ENCODE assay signal across 17 cellular contexts in genomic region chr9:33099754-33100153, GRCh38. TPM values are rescaled to one million over a fixed set of nuclear protein-coding genes. Genes with fewer than 3 reads are reported as not detected.
DNase-seq lines count a peak whose midpoint lies in the region; ATAC-seq, FAIRE-seq and TF ChIP-seq lines count a peak whose summit lies in the region.
"Had no signal": no experiment of that assay in that cellular context is flagged by ENCODE, and none has a peak within 500 bp of the region (broad histone marks: within the 10 kb centered on the region; RNA-seq: fewer than 3 reads in every experiment).

No MANE protein-coding gene starts in this region.

- H2BK12ac ChIP-seq in mesenchymal stem cell (ENCODE audit: low read length in 2 of 2) (no peak overlapping the region), trophoblast cell (ENCODE audit: low read length) (peak overlapping the region; percentile 51)

- H2AK5ac ChIP-seq in mesenchymal stem cell (ENCODE audit: low read length, severe bottlenecking) (peak overlapping the region; percentile 32), trophoblast cell (ENCODE audit: low read length) (no peak overlapping the region)

- H3K9ac ChIP-seq in K562 (ENCODE audit: insufficient read depth in 1 of 2, low read depth in 2 of 2, low read length in 2 of 2) = no peak overlapping the region
- no peak overlapping the region for H3K9ac ChIP-seq in mesenchymal stem cell (ENCODE audit: low read length)
- H3K9ac ChIP-seq in trophoblast cell (ENCODE audit: low read length) = no peak overlapping the region
- H3K9ac ChIP-seq in colonic mucosa (ENCODE audit: low read depth in 2 of 2, low read length in 2 of 2) = no peak overlapping the region
- H3K9ac ChIP-seq: GM23248 had no signal

- H4K12ac ChIP-seq in trophoblast cell (ENCODE audit: low read depth, low read length) = no peak overlapping the region

- no peaks in the 10 kb centered on the region for H3K9me1 ChIP-seq in K562 (ENCODE audit: control insufficient read depth, insufficient read depth, low read length)

- FAIRE-seq in K562 (lab: Jason Lieb, UNC) = no peak
- FAIRE-seq: D721Med, G401.6, GM12891, GM19239, HepG2 had no signal

- TF ChIP-seq RAD21 in K562 (CRISPR knock-in tag; conservative IDR thresholded peaks at IDR 0.05 in 1 of 2, IDR thresholded peaks at IDR 0.05 in 1 of 2) = no peak

- peak overlapping the region; percentile 26; the same call in 1 of the 2 replicates for H2AFZ ChIP-seq in K562 (ENCODE audit: low read depth, low read length)
- H2AFZ ChIP-seq in mesenchymal stem cell (ENCODE audit: low read depth, low read length) = no peak overlapping the region
- H2AFZ ChIP-seq in trophoblast cell (ENCODE audit: insufficient read depth, low read length, poor library complexity) = no peak overlapping the region
- H2AFZ ChIP-seq: GM23248 had no signal

- H3K4me3 ChIP-seq in K562 (no peak overlapping the region), mesenchymal stem cell (ENCODE audit: insufficient read depth in 1 of 2, low read depth in 1 of 2, low read length in 2 of 2) (no peak overlapping the region), trophoblast cell (ENCODE audit: low read depth, low read length) (no peak overlapping the region), colonic mucosa (no peak overlapping the region)
- H3K4me3 ChIP-seq: GM23248, HAP-1 had no signal

- no peak overlapping the region for H3K14ac ChIP-seq in mesenchymal stem cell (ENCODE audit: low read length in 2 of 2)
- peak overlapping the region; percentile 43 for H3K14ac ChIP-seq in trophoblast cell (ENCODE audit: low read length)

- no peaks in the 10 kb centered on the region for H3K79me2 ChIP-seq in K562 (ENCODE audit: control insufficient read depth, insufficient read depth, low read length)
- no peaks in the 10 kb centered on the region for H3K79me2 ChIP-seq in trophoblast cell (ENCODE audit: control insufficient read depth, insufficient read depth, low read length, poor library complexity)

- H3K4ac ChIP-seq in mesenchymal stem cell (ENCODE audit: low read depth in 1 of 2, low read length in 2 of 2) = no peak overlapping the region
- H3K4ac ChIP-seq in trophoblast cell (ENCODE audit: low read depth, low read length) = no peak overlapping the region

- intact Hi-C loops in K562 (cut with micrococcal nuclease) = no loop called here
- intact Hi-C loops in colonic mucosa (cut with DNase I) = no loop called here

- TF ChIP-seq EP300 in K562 (IDR thresholded peaks at IDR 0.05; ENCODE audit: low read length) = no peak

- no peak overlapping the region for H3K4me2 ChIP-seq in K562 (ENCODE audit: insufficient read depth, low read length)
- no peak overlapping the region for H3K4me2 ChIP-seq in mesenchymal stem cell (ENCODE audit: low read length, poor library complexity, severe bottlenecking)
- H3K4me2 ChIP-seq in trophoblast cell (ENCODE audit: low read length) = no peak overlapping the region

- H2BK120ac ChIP-seq in mesenchymal stem cell (ENCODE audit: low read depth, low read length) (no peak overlapping the region), trophoblast cell (ENCODE audit: insufficient read depth, low read length, poor library complexity) (no peak overlapping the region)

- H3K27me3 ChIP-seq in K562 (ENCODE audit: control insufficient read depth in 2 of 2, insufficient read depth in 2 of 2, low read length in 2 of 2) (no peaks in the 10 kb centered on the region), mesenchymal stem cell (ENCODE audit: control insufficient read depth in 1 of 2, insufficient read depth in 1 of 2, low read length in 2 of 2) (no peaks in the 10 kb centered on the region), trophoblast cell (ENCODE audit: insufficient read depth, low read length) (no peaks in the 10 kb centered on the region), colonic mucosa (no peaks in the 10 kb centered on the region)
- H3K27me3 ChIP-seq: BE2C had no signal

- no peak overlapping the region for H4K91ac ChIP-seq in mesenchymal stem cell (ENCODE audit: low read length)
- H4K91ac ChIP-seq in trophoblast cell (ENCODE audit: low read depth, low read length) = peak overlapping the region; percentile 42

- no peak overlapping the region for H2BK15ac ChIP-seq in mesenchymal stem cell (ENCODE audit: low read depth, poor library complexity, severe bottlenecking)

- H3K79me1 ChIP-seq in mesenchymal stem cell (replicated peaks; ENCODE audit: low read length, poor library complexity, severe bottlenecking) (no peaks in the 10 kb centered on the region), trophoblast cell (ENCODE audit: low read length) (peaks cover 17% of the 10 kb centered on the region)

- CTCF ChIA-PET in K562 (lab: Yijun Ruan, JAX; ENCODE audit: low intra/inter-chr PET ratio) = no interaction called here

- no peaks in the 10 kb centered on the region for H4K20me1 ChIP-seq in K562 (replicated peaks; ENCODE audit: control insufficient read depth, insufficient read depth, low read length)

- in situ Hi-C loops in K562 (cut with MboI) = loop anchor here (10.0 kb wide), 1 partner anchor 135 kb away; no protein-coding TSS in a partner anchor

- POLR2A ChIA-PET in K562 (lab: Yijun Ruan, JAX) = no interaction called here

- no peak for DNase-seq in K562 (ENCODE audit: extremely low read depth in 1 of 4, low spot score in 3 of 4)
- no peak for DNase-seq in mesenchymal stem cell
- no peak for DNase-seq in trophoblast cell
- no peak for DNase-seq in RPMI8226
- no peak for DNase-seq in activated naive CD4-positive, alpha-beta T cell treated with anti-CD3 and anti-CD28 coated beads, Interleukin-2, amount 50 U/mL, for 16 hours
- DNase-seq in colonic mucosa = no peak
- DNase-seq: BE2C; Caco-2; CD4-positive, alpha-beta T cell; GM23248 had no signal

- TF ChIP-seq CTCF in K562 (IDR thresholded peaks at IDR 0.05 in 2 of 3, conservative IDR thresholded peaks at IDR 0.05 in 1 of 3; ENCODE audit: insufficient read depth in 2 of 3, low read depth in 1 of 3, low read length in 3 of 3) (no peak), colonic mucosa (IDR thresholded peaks at IDR 0.05) (no peak)

- no peak for TF ChIP-seq POLR2A in K562 (conservative IDR thresholded peaks at IDR 0.05)

- H3K27ac ChIP-seq in K562 (ENCODE audit: extremely low read depth, low read depth, low read length) (no peak overlapping the region), mesenchymal stem cell (ENCODE audit: low read length, poor library complexity, severe bottlenecking) (no peak overlapping the region), trophoblast cell (ENCODE audit: low read depth, low read length) (peak overlapping the region; percentile 65), colonic mucosa (no peak overlapping the region)
- H3K27ac ChIP-seq: C4-2B had no signal

- no peaks in the 10 kb centered on the region for H3K9me3 ChIP-seq in K562 (replicated peaks; ENCODE audit: control insufficient read depth, insufficient read depth, low read depth, low read length)
- no peaks in the 10 kb centered on the region for H3K9me3 ChIP-seq in mesenchymal stem cell (ENCODE audit: control insufficient read depth, low read length)
- H3K9me3 ChIP-seq in trophoblast cell (ENCODE audit: insufficient read depth, low read depth, low read length) = no peaks in the 10 kb centered on the region
- no peaks in the 10 kb centered on the region for H3K9me3 ChIP-seq in colonic mucosa
- H3K9me3 ChIP-seq: BE2C, Caco-2, HAP-1 had no signal

- H3K23ac ChIP-seq in mesenchymal stem cell (ENCODE audit: low read length in 2 of 2) = no peak overlapping the region
- no peak overlapping the region for H3K23ac ChIP-seq in trophoblast cell (ENCODE audit: low read length)

- H3K18ac ChIP-seq in mesenchymal stem cell (ENCODE audit: low read depth in 1 of 2, low read length in 2 of 2) (no peak overlapping the region), trophoblast cell (ENCODE audit: low read length) (no peak overlapping the region)

- H3K36me3 ChIP-seq in K562 (ENCODE audit: control insufficient read depth, insufficient read depth, low read length) (no peaks in the 10 kb centered on the region), mesenchymal stem cell (ENCODE audit: control insufficient read depth in 1 of 2, insufficient read depth in 2 of 2, low read depth in 1 of 2, low read length in 2 of 2) (no peaks in the 10 kb centered on the region), trophoblast cell (ENCODE audit: control insufficient read depth in 1 of 2, insufficient read depth in 2 of 2, low read length in 2 of 2) (peaks cover 0 to 2% of the 10 kb centered on the region in 2 experiments), colonic mucosa (no peaks in the 10 kb centered on the region)
- H3K36me3 ChIP-seq: BE2C, HAP-1 had no signal

- H3K4me1 ChIP-seq in K562 (replicated peaks in 1 of 2; ENCODE audit: control insufficient read depth in 2 of 2, insufficient read depth in 2 of 2, low read length in 2 of 2) (no peaks in the 10 kb centered on the region; a peak in 1 of 5 replicates), mesenchymal stem cell (ENCODE audit: control insufficient read depth, insufficient read depth, low read depth, low read length) (peaks cover 16% of the 10 kb centered on the region), trophoblast cell (ENCODE audit: control insufficient read depth in 1 of 2, insufficient read depth in 2 of 2, low read length in 2 of 2) (peaks cover 23 to 40% of the 10 kb centered on the region in 2 experiments), colonic mucosa (no peaks in the 10 kb centered on the region)
- H3K4me1 ChIP-seq: BE2C, HAP-1 had no signal

- no peak for ATAC-seq in K562
- ATAC-seq: HepG2 had no signal

- 46% methylated on average over 2 of the region's 2 CpGs for WGBS in K562 (ENCODE audit: insufficient coverage, low coverage, missing lambda C conversion rate)
- WGBS in mesenchymal stem cell = 86% methylated on average over 2 of the region's 2 CpGs
- no CpG with 5 or more reads among the region's 2 CpGs for WGBS in trophoblast cell (ENCODE audit: extremely low coverage, insufficient coverage, insufficient read length)

- no TSS peak for BruUV-seq in K562 (replicated peaks; lab: Mats Ljungman, UMichigan)

- H4K8ac ChIP-seq in mesenchymal stem cell (ENCODE audit: low read length) = no peak overlapping the region
- H4K8ac ChIP-seq in trophoblast cell (ENCODE audit: low read depth, low read length) = no peak overlapping the region

- H2BK5ac ChIP-seq in mesenchymal stem cell (ENCODE audit: low read depth, low read length, poor library complexity, severe bottlenecking) = no peak overlapping the region
- peak overlapping the region; percentile 57 for H2BK5ac ChIP-seq in trophoblast cell (ENCODE audit: low read depth, low read length, poor library complexity)

RNA-seq across cellular contexts. Expression of gene SMU1, which starts 23.3 kb away (rescaled TPM):
- total RNA-seq in K562 (2011; cell fraction: chromatin; rRNA removed; ENCODE audit: low replicate concordance) = 8.0 and 11.2 TPM in 2 replicates
- 5.5 and 6.1 TPM in 2 replicates for total RNA-seq in K562 (2011; cell fraction: nucleolus; rRNA removed)
- total RNA-seq in K562 (2011; cell fraction: nucleoplasm; rRNA removed) = 10.1 and 13.2 TPM in 2 replicates
- 16.0 and 17.0 TPM in 2 replicates for total RNA-seq in K562 (2014; rRNA removed)
- 33.4 and 35.9 TPM in 2 replicates for total RNA-seq in K562 (2014; rRNA removed; fragmentation: Illumina TruSeq; extraction: Trizol)
- 27.6 and 28.2 TPM in 2 replicates for total RNA-seq in K562 (2015; rRNA removed; fragmentation: Illumina TruSeq; extraction: Trizol)
- 19.1 and 21.7 TPM in 2 replicates for total RNA-seq in K562 (2021)
- polyA plus RNA-seq in K562 (2011; rRNA removed) = 15.3 and 20.7 TPM in 2 replicates
- 6.5 and 9.6 TPM in 2 replicates for polyA plus RNA-seq in K562 (2011; cell fraction: cytosol; rRNA removed)
- polyA plus RNA-seq in K562 (2011; cell fraction: nucleus; rRNA removed) = 3.6 and 4.4 TPM in 2 replicates
- 7.4 and 14.3 TPM in 2 replicates for polyA plus RNA-seq in K562 (2012)
- polyA plus RNA-seq in K562 (2014; fragmentation: Illumina TruSeq; extraction: Trizol) = 16.6 and 17.9 TPM in 2 replicates
- polyA plus RNA-seq in K562 (2014; fragmentation: Nextera tagmentation; extraction: Ambion mirVana) = 10 to 100 TPM; 20.5 to 23.9 TPM
- polyA plus RNA-seq in K562 (2014; rRNA removed) = 13.2 and 15.0 TPM in 2 replicates
- polyA minus RNA-seq in K562 (2011; rRNA and poly(A)+ RNA removed) = 33.3 and 40.4 TPM in 2 replicates
- polyA minus RNA-seq in K562 (2011; cell fraction: cytosol; rRNA and poly(A)+ RNA removed) = 10.6 and 16.2 TPM in 2 replicates
- 3.2 and 6.1 TPM in 2 replicates for polyA minus RNA-seq in K562 (2011; cell fraction: nucleus; rRNA and poly(A)+ RNA removed)
- polyA plus RNA-seq in mesenchymal stem cell (2013, experiment 1 of 2) = 10.1 TPM
- 10.5 TPM for polyA plus RNA-seq in mesenchymal stem cell (2013, experiment 2 of 2)
- 14.3 and 14.5 TPM in 2 replicates for polyA plus RNA-seq in trophoblast cell (2013)
- 10 to 100 TPM; 17.4 to 18.7 TPM for total RNA-seq in colonic mucosa
